Comparison of ENCODE assay signal across 8 cellular contexts in the genomic region with DNA sequence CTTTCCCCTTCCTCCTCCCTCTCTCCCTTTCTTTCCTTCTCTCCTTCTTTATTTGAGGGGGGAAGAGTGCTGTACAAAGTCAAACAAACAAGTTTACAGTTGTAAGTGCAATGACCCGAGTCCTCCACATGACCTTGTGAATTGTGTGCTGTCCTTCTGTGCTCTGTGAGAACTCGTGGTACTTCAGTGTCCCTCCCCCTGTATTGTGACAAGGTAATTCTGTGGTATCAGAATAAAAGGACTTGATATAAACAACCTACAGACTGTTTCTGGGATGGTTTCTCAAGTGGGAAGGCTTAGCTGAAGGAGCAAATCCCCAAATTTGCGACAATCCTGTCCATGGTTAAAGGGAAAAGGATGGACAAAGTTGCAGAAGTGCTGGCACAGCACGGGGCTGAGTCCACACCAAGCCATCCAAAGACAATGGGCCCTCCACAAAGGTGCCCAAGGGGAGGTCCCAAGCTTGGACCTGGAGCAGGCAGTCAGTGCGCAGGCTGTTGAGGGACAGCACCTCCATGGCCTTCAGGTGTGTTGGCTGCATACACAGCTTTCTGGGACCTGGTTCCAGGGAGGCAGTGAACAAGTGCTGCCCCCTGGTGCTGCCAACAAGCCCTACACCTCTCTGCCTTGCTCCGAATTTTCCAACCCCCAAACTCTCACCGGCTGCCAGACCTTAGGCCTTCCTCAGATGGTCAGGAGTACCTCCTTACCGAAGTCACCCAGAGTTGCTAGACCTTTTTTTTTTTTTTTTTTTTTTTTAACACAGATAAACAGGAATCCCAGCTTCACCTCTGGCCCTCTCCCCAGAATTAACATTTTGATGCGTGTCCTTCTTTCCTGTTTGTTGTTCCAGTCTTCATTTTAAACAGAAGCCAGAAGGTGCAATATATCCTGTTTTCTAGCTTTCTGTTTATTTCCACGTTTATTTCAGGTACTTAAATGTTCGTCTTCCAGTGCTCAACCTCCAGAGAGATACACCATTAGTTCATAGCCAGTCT. TPM values are rescaled to one million over a fixed set of nuclear protein-coding genes. Genes with fewer than 3 reads are reported as not detected.
DNase-seq lines count a peak whose midpoint lies in the region; ATAC-seq lines count a peak whose summit lies in the region.

No MANE protein-coding gene starts in this region.

- no peak overlapping the region for H3K27ac Mint-ChIP-seq in memory B cell

- ATAC-seq in memory B cell (ENCODE audit: low read depth): no peak

- peaks cover 2% of the 10 kb centered on the region for H3K36me3 Mint-ChIP-seq in memory B cell

- H3K4me3 Mint-ChIP-seq in memory B cell: peak overlapping the region; percentile 49

- H3K27me3 Mint-ChIP-seq in memory B cell: peaks cover 3% of the 10 kb centered on the region

- peak; percentile 70 for DNase-seq in activated gamma-delta T cell treated with Interleukin-2 at 50 U/mL for 16 hours
- no peak for DNase-seq in activated gamma-delta T cell (lab: John Stamatoyannopoulos, UW)
- peak; percentile 67 to 68 for DNase-seq in activated CD4-positive, alpha-beta T cell treated with anti-CD3 and anti-CD28 coated beads for 24 hours (ENCODE audit: low read depth in 2 of 2)
- peak; percentile 82 for DNase-seq in dermis blood vessel endothelial cell
- peak; percentile 61 to 66 for DNase-seq in memory B cell (ENCODE audit: low spot score in 2 of 2)
- DNase-seq in stimulated activated CD8-positive, alpha-beta memory T cell treated with anti-CD3 and anti-CD28 coated beads, Interleukin-7, amount 100 ng/mL, for 1 hour (ENCODE audit: low read depth in 2 of 2): peak; percentile 48 to 57
- no peak for DNase-seq in NCI-H1417 (lab: John Stamatoyannopoulos, UW)
- no peak for DNase-seq in amygdala (lab: John Stamatoyannopoulos, UW)

- no peaks in the 10 kb centered on the region for H3K9me3 Mint-ChIP-seq in memory B cell

- peaks cover 18% of the 10 kb centered on the region for H3K4me1 Mint-ChIP-seq in memory B cell

RNA-seq across cellular contexts. Expression of gene APEH, which starts 2.6 kb away (rescaled TPM):
- total RNA-seq in dermis blood vessel endothelial cell: 128 and 178 TPM in 2 replicates

RNA-seq across cellular contexts. Expression of gene MST1, which starts 17.7 kb away (rescaled TPM):
- 2.3 and 3.7 TPM in 2 replicates for total RNA-seq in dermis blood vessel endothelial cell

RNA-seq across cellular contexts. Expression of gene RNF123, which starts 17.8 kb away (rescaled TPM):
- total RNA-seq in dermis blood vessel endothelial cell: 30.5 and 35.6 TPM in 2 replicates

RNA-seq across cellular contexts. Expression of gene AMIGO3, which starts 47.9 kb away (rescaled TPM):
- 1.0 TPM in 1 of 2 replicates, not detected in the other for total RNA-seq in dermis blood vessel endothelial cell

RNA-seq across cellular contexts. Expression of gene GMPPB, which starts 52.2 kb away (rescaled TPM):
- total RNA-seq in dermis blood vessel endothelial cell: 39.0 and 50.9 TPM in 2 replicates

Comparison
In these comparisons a context has a peak if more than half of its experiments do, and no peak if none do; other contexts are left out.
1. DNase-seq: peak in activated gamma-delta T cell treated with Interleukin-2 at 50 U/mL for 16 hours (single experiment), activated CD4-positive, alpha-beta T cell treated with anti-CD3 and anti-CD28 coated beads for 24 hours (2 of 2), dermis blood vessel endothelial cell (single experiment), memory B cell (2 of 2) and stimulated activated CD8-positive, alpha-beta memory T cell treated with anti-CD3 and anti-CD28 coated beads, Interleukin-7, amount 100 ng/mL, for 1 hour (2 of 2); none in activated gamma-delta T cell (single experiment), NCI-H1417 (0 of 3) and amygdala (0 of 56).